Comparison of ENCODE assay signal across 8 cellular contexts in the genomic region with DNA sequence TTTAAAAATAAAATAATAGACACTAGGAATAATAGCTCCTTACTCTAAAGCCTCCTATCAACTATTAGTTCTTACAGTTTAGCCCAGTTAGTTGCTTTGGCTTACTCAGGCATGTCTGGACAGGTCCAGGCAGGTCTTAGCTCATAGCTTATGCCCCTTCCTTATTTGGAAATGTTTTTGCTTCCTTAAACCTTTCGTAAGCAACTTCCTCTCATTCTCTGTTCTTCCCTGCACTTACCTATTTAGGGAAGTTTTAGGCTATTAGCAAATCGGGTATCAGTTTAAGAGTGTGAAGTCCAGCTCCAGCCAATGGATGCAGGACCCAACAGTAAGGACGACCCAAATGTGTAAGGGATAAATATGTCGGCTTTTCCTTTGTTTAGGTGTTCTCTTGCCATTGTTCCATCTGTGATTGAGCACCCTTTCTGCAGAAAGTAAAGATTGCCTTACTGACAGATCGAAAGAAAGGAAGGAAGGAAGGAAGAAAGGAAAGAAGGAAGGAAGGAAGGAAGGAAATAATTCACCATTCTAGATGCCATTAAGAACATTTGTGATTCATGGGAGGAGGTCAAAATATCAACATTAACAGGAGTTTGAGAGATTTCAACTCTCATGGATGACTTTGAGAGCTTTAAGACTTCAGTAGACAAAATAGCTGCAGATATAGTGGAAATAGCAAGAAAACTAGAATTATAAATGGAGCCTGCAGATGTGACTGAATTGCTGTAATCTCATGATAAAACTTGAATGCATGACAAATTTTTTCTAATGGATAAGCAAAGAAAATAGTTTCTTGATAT.
DNase-seq lines count a peak whose midpoint lies in the region; ATAC-seq and TF ChIP-seq lines count a peak whose summit lies in the region.
"Not testable (repeated sequence)": the region's sequence is repeated elsewhere in the genome, so short reads cannot be mapped to it uniquely, and the experiment has no call there.

No MANE protein-coding gene starts in this region.

- not testable (repeated sequence) for TF ChIP-seq CTCF in activated CD8-positive, alpha-beta T cell treated with anti-CD3 and anti-CD28 coated beads for 36 hours (IDR thresholded peaks at IDR 0.05)

- peak; percentile 42 for DNase-seq in ACHN
- peak; percentile 62 for DNase-seq in GDM1 (lab: John Stamatoyannopoulos, UW)
- peak; percentile 5 to 9 for DNase-seq in Kasumi-1 (lab: John Stamatoyannopoulos, UW)
- peak; percentile 19 for DNase-seq in NCI-H748 (lab: John Stamatoyannopoulos, UW; ENCODE audit: unreplicated experiment)
- not testable (repeated sequence) for DNase-seq in activated CD8-positive, alpha-beta T cell treated with anti-CD3 and anti-CD28 coated beads for 36 hours
- peak; percentile 30 for DNase-seq in dermis blood vessel endothelial cell
- peak; percentile 48 for DNase-seq in glomerular visceral epithelial cell (ENCODE audit: extremely low spot score)
- DNase-seq in pons (ENCODE audit: low spot score), result peak; percentile 12

- not testable (repeated sequence) for H3K36me3 Mint-ChIP-seq in activated CD8-positive, alpha-beta T cell treated with anti-CD3 and anti-CD28 coated beads for 36 hours (ENCODE audit: low read depth)

- POLR2A ChIA-PET in activated CD8-positive, alpha-beta T cell treated with anti-CD3 and anti-CD28 coated beads for 36 hours (lab: Charles Lee), result interaction anchor here (0.6 kb wide), 1 partner anchor 49 kb away, joined by 5 read pairs; no protein-coding TSS in a partner anchor

- peak overlapping the region; percentile 10 for H3K27ac Mint-ChIP-seq in activated CD8-positive, alpha-beta T cell treated with anti-CD3 and anti-CD28 coated beads for 36 hours

- CTCF ChIA-PET in activated CD8-positive, alpha-beta T cell treated with anti-CD3 and anti-CD28 coated beads for 36 hours (lab: Charles Lee), result interaction anchor here (1.1 to 4.0 kb wide), 3 partner anchors 11 to 53 kb away, joined by 3 to 20 read pairs (median 4); no protein-coding TSS in a partner anchor

- not testable (repeated sequence) for H3K27me3 Mint-ChIP-seq in activated CD8-positive, alpha-beta T cell treated with anti-CD3 and anti-CD28 coated beads for 36 hours

- not testable (repeated sequence) for H3K4me3 Mint-ChIP-seq in activated CD8-positive, alpha-beta T cell treated with anti-CD3 and anti-CD28 coated beads for 36 hours

- intact Hi-C loops in activated CD8-positive, alpha-beta T cell treated with anti-CD3 and anti-CD28 coated beads for 36 hours (cut with micrococcal nuclease), result not testable (repeated sequence)

- not testable (repeated sequence) for H3K9me3 Mint-ChIP-seq in activated CD8-positive, alpha-beta T cell treated with anti-CD3 and anti-CD28 coated beads for 36 hours

- H3K4me1 Mint-ChIP-seq in activated CD8-positive, alpha-beta T cell treated with anti-CD3 and anti-CD28 coated beads for 36 hours (ENCODE audit: low read depth), result not testable (repeated sequence)

- in situ Hi-C loops in ACHN (cut with HindIII; ENCODE audit: low pct_ligation_motif_present, low pct_unique_long_range_greater_than_20kb, low sequenced_read_pairs), result loop anchor here (25.0 kb wide), 1 partner anchor 104 kb away; the partner anchor contains the start of genes EFCAB5 and SSH2

- ATAC-seq in activated CD8-positive, alpha-beta T cell treated with anti-CD3 and anti-CD28 coated beads for 36 hours, result not testable (repeated sequence)
